ENCODE assay signal across 31 cellular contexts in genomic region chr3:113314923-113315322, GRCh38.
"Had no signal": no experiment of that assay in that cellular context is flagged by ENCODE, and none has a peak within 500 bp of the region (broad histone marks: within the 10 kb centered on the region; RNA-seq: fewer than 3 reads in every experiment).

No MANE protein-coding gene starts in this region.

- H3K4me1 Mint-ChIP-seq: nephron; stimulated activated memory B cell treated with anti-CD40 and anti-IgM and Interleukin-4, amounts not matched to agents 10 μg/mL and 1 μg/mL and 100 μg/mL, for 72 hours; stimulated activated naive CD8-positive, alpha-beta T cell treated with anti-CD3 and anti-CD28 coated beads, Interleukin-15, amount 100 ng/mL, for 72 hours had no signal

- H3K79me2 ChIP-seq: parathyroid adenoma had no signal

- H3K27ac Mint-ChIP-seq: naive thymus-derived CD8-positive, alpha-beta T cell; nephron; neural progenitor cell; progenitor cell of endocrine pancreas; stimulated activated memory B cell treated with anti-CD40 and anti-IgM and Interleukin-4, amounts not matched to agents 10 μg/mL and 1 μg/mL and 100 μg/mL, for 72 hours; stimulated activated naive CD8-positive, alpha-beta T cell treated with anti-CD3 and anti-CD28 coated beads, Interleukin-15, amount 100 ng/mL, for 72 hours; type B pancreatic cell had no signal

- H3K36me3 ChIP-seq: ovary, right lobe of liver, upper lobe of right lung, uterus had no signal

- H3K4me3 Mint-ChIP-seq: naive thymus-derived CD8-positive, alpha-beta T cell; nephron; neural progenitor cell; stimulated activated memory B cell treated with anti-CD40 and anti-IgM and Interleukin-4, amounts not matched to agents 10 μg/mL and 1 μg/mL and 100 μg/mL, for 72 hours; stimulated activated naive CD8-positive, alpha-beta T cell treated with anti-CD3 and anti-CD28 coated beads, Interleukin-15, amount 100 ng/mL, for 72 hours; type B pancreatic cell had no signal

- H3K9me3 ChIP-seq: ovary, right lobe of liver, testis, upper lobe of right lung, uterus had no signal

- H3K27ac ChIP-seq: neural progenitor cell, ovary, parathyroid adenoma, psoas muscle, right lobe of liver, sigmoid colon, spleen, suprapubic skin, testis, tibial artery, transverse colon, upper lobe of right lung, uterus had no signal

- H2AFZ ChIP-seq: neural progenitor cell, parathyroid adenoma had no signal

- DNase-seq: naive thymus-derived CD8-positive, alpha-beta T cell; occipital lobe; ovary; posterior cingulate gyrus; psoas muscle; right cardiac atrium; right lobe of liver; sigmoid colon; spleen; stimulated activated CD4-positive, alpha-beta T cell treated with anti-CD3 and anti-CD28 coated beads, Interleukin-12 subunit alpha, Interleukin-12 subunit beta, amount 100 ng/mL, for 4 hours; stimulated activated CD4-positive, alpha-beta T cell treated with anti-CD3 and anti-CD28 coated beads, Interleukin-1b, Interleukin-23, amount 100 ng/mL, for 48 hours; stimulated activated CD4-positive, alpha-beta T cell treated with anti-CD3 and anti-CD28 coated beads, Interleukin-4, amount 100 ng/mL, for 1 hour; stimulated activated CD4-positive, alpha-beta T cell treated with anti-CD3 and anti-CD28 coated beads, Interleukin-4, amount 100 ng/mL, for 4 hours; stimulated activated CD8-positive, alpha-beta memory T cell treated with anti-CD3 and anti-CD28 coated beads, Interleukin-4, amount 100 ng/mL, for 48 hours; stimulated activated naive CD4-positive, alpha-beta T cell; stimulated activated naive CD8-positive, alpha-beta T cell treated with anti-CD3 and anti-CD28 coated beads, Interleukin-15, amount 100 ng/mL, for 72 hours; stimulated activated naive CD8-positive, alpha-beta T cell treated with anti-CD3 and anti-CD28 coated beads, Interleukin-15, Interleukin-2, amounts not matched to agents 100 U/mL and 50 U/mL, for 24 hours; substantia nigra; testis; tibial artery; transverse colon; upper lobe of right lung; uterus had no signal

- H3K4me1 ChIP-seq: neural progenitor cell, psoas muscle, right lobe of liver, sigmoid colon, spleen, suprapubic skin, testis, tibial artery, transverse colon, upper lobe of right lung, uterus had no signal

- H3K9ac ChIP-seq: neural progenitor cell, parathyroid adenoma had no signal

- ATAC-seq: naive thymus-derived CD8-positive, alpha-beta T cell; psoas muscle; right cardiac atrium; right lobe of liver; stimulated activated memory B cell treated with anti-CD40 and anti-IgM and Interleukin-4, amounts not matched to agents 10 μg/mL and 1 μg/mL and 100 μg/mL, for 72 hours; stimulated activated naive CD8-positive, alpha-beta T cell treated with anti-CD3 and anti-CD28 coated beads, Interleukin-15, amount 100 ng/mL, for 72 hours; stimulated activated naive CD8-positive, alpha-beta T cell treated with anti-CD3 and anti-CD28 coated beads, Interleukin-15, Interleukin-2, amounts not matched to agents 100 U/mL and 50 U/mL, for 24 hours; upper lobe of right lung had no signal

- H3K27me3 ChIP-seq: neural progenitor cell, ovary, right lobe of liver, sigmoid colon, spleen, suprapubic skin, testis, tibial artery, transverse colon, upper lobe of right lung, uterus had no signal

- H3K4me3 ChIP-seq: neural progenitor cell, ovary, psoas muscle, right lobe of liver, sigmoid colon, smooth muscle cell, spleen, suprapubic skin, testis, tibial artery, transverse colon, upper lobe of right lung, uterus had no signal

- H3K27me3 Mint-ChIP-seq: naive thymus-derived CD8-positive, alpha-beta T cell; progenitor cell of endocrine pancreas; stimulated activated memory B cell treated with anti-CD40 and anti-IgM and Interleukin-4, amounts not matched to agents 10 μg/mL and 1 μg/mL and 100 μg/mL, for 72 hours; stimulated activated naive CD8-positive, alpha-beta T cell treated with anti-CD3 and anti-CD28 coated beads, Interleukin-15, amount 100 ng/mL, for 72 hours; type B pancreatic cell had no signal

- H3K4me2 ChIP-seq: neural progenitor cell, smooth muscle cell had no signal
